19 cellular contexts compared by ENCODE assay signal in the genomic region with DNA sequence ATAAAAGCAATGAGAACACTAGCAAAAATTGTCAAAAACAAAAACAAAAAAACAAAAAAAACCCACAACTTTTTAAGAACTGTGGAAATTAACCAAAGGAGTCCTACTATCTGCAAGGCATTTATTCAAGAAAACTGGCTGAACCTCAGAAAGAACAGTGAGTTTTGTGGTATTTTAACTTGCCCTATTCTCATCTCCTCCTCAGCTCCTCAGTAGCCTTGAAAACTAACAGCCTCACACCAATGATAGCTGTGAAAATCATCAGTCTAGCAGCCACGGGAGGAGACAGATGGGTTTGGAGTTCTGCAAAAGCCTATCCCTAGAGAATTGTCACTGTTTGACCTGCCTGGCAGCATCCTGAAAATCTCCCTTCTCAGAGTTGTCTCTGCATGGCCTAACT. TPM values are rescaled to one million over a fixed set of nuclear protein-coding genes. Genes with fewer than 3 reads are reported as not detected.
DNase-seq lines count a peak whose midpoint lies in the region; ATAC-seq, FAIRE-seq and TF ChIP-seq lines count a peak whose summit lies in the region.
"Had no signal": no experiment of that assay in that cellular context is flagged by ENCODE, and none has a peak within 500 bp of the region (broad histone marks: within the 10 kb centered on the region; RNA-seq: fewer than 3 reads in every experiment).

No MANE protein-coding gene starts in this region.

- no peak overlapping the region for H3K4me3 Mint-ChIP-seq in H9
- no peak overlapping the region for H3K4me3 Mint-ChIP-seq in stimulated activated effector memory CD8-positive, alpha-beta T cell treated with anti-CD3 and anti-CD28 coated beads, Interleukin-12 subunit alpha, Interleukin-12 subunit beta, amount 100 ng/mL, for 72 hours
- H3K4me3 Mint-ChIP-seq: CD4-positive, alpha-beta memory T cell had no signal

- no peaks in the 10 kb centered on the region for H4K20me1 ChIP-seq in H9 (ENCODE audit: control insufficient read depth, insufficient read depth, insufficient read length)
- H4K20me1 ChIP-seq in H1 (replicated peaks in 1 of 2; ENCODE audit: control insufficient read depth in 1 of 2, insufficient read depth in 2 of 2, low read length in 2 of 2): no peaks in the 10 kb centered on the region

- no peaks in the 10 kb centered on the region for H3K27me3 ChIP-seq in H9 (ENCODE audit: insufficient read depth, low read length)
- no peaks in the 10 kb centered on the region for H3K27me3 ChIP-seq in HUES6 (ENCODE audit: control insufficient read depth, insufficient read depth, low read length)
- H3K27me3 ChIP-seq in H1 (replicated peaks in 1 of 4; ENCODE audit: control insufficient read depth in 3 of 4, extremely low read depth in 1 of 4, insufficient read depth in 3 of 4, low read length in 3 of 4): 0 out of 7 replicates have a peak, but pooled peaks cover 0 to 2% (median 0%) of the 10 kb centered on the region in 4 experiments
- no peaks in the 10 kb centered on the region for H3K27me3 ChIP-seq in trophoblast cell (ENCODE audit: insufficient read depth, low read length)
- no peaks in the 10 kb centered on the region for H3K27me3 ChIP-seq in gastrocnemius medialis
- H3K27me3 ChIP-seq: BE2C had no signal

- intact Hi-C loops in gastrocnemius medialis (cut with DNase I; ENCODE audit: low total_unique reads): no loop called here

- peak overlapping the region; percentile 78 for H3K27ac ChIP-seq in H9 (ENCODE audit: insufficient read length, low read depth, low read length)
- H3K27ac ChIP-seq in HUES6 (ENCODE audit: low read depth, low read length): peak overlapping the region; percentile 57
- no peak overlapping the region; the same call in 1 of the 2 replicates for H3K27ac ChIP-seq in H1 (ENCODE audit: low read depth, low read length)
- no peak overlapping the region for H3K27ac ChIP-seq in trophoblast cell (ENCODE audit: low read depth, low read length)
- H3K27ac ChIP-seq in gastrocnemius medialis: no peak overlapping the region
- H3K27ac ChIP-seq: A549, C4-2B, KMS-11 had no signal

- peaks cover 12 to 27% (median 23%) of the 10 kb centered on the region in 3 experiments for H3K36me3 Mint-ChIP-seq in H9 (ENCODE audit: insufficient read depth in 1 of 3, low read depth in 3 of 3)
- no peaks in the 10 kb centered on the region for H3K36me3 Mint-ChIP-seq in stimulated activated effector memory CD8-positive, alpha-beta T cell treated with anti-CD3 and anti-CD28 coated beads, Interleukin-12 subunit alpha, Interleukin-12 subunit beta, amount 100 ng/mL, for 72 hours

- no peak overlapping the region for H4K12ac ChIP-seq in trophoblast cell (ENCODE audit: low read depth, low read length)

- H3K27ac Mint-ChIP-seq in H9: peak overlapping the region in 1 of 3 experiments; percentile 88; a peak in 3 of 7 replicates
- H3K27ac Mint-ChIP-seq in stimulated activated effector memory CD8-positive, alpha-beta T cell treated with anti-CD3 and anti-CD28 coated beads, Interleukin-12 subunit alpha, Interleukin-12 subunit beta, amount 100 ng/mL, for 72 hours: no peak overlapping the region
- H3K27ac Mint-ChIP-seq: CD4-positive, alpha-beta memory T cell had no signal

- no peak overlapping the region for H4K8ac ChIP-seq in H9 (replicated peaks; ENCODE audit: insufficient read length, low read depth, low read length)
- H4K8ac ChIP-seq in H1 (ENCODE audit: extremely low read depth, insufficient read depth, low read length): no peak overlapping the region
- H4K8ac ChIP-seq in trophoblast cell (ENCODE audit: low read depth, low read length): no peak overlapping the region

- FAIRE-seq in H1 (lab: Jason Lieb, UNC): no peak
- FAIRE-seq: A549, D721Med, HepG2 had no signal

- no peak for TF ChIP-seq RAD21 in H1 (IDR thresholded peaks at IDR 0.05 in 1 of 2, conservative IDR thresholded peaks at IDR 0.05 in 1 of 2; ENCODE audit: low read depth in 2 of 2, low read length in 2 of 2)

- no peak overlapping the region for H3K4ac ChIP-seq in H9 (ENCODE audit: low read depth, low read length)
- no peak overlapping the region for H3K4ac ChIP-seq in H1 (replicated peaks; ENCODE audit: insufficient read length, low read depth, low read length)
- no peak overlapping the region for H3K4ac ChIP-seq in trophoblast cell (ENCODE audit: low read depth, low read length)

- H4K5ac ChIP-seq in H9 (ENCODE audit: insufficient read length, low read depth, low read length) (no peak overlapping the region), H1 (ENCODE audit: insufficient read length, low read depth, low read length) (no peak overlapping the region)

- H3K4me3 ChIP-seq in HUES6 (ENCODE audit: low read depth, low read length) (no peak overlapping the region), H1 (ENCODE audit: extremely low read depth in 1 of 4, insufficient read depth in 2 of 4, low read depth in 3 of 4, low read length in 4 of 4) (no peak overlapping the region; a peak in 1 of 8 replicates), trophoblast cell (ENCODE audit: low read depth, low read length) (no peak overlapping the region), gastrocnemius medialis (no peak overlapping the region)
- H3K4me3 ChIP-seq: A549 had no signal

- H3K79me2 ChIP-seq in H9 (ENCODE audit: insufficient read depth, low read length) (no peaks in the 10 kb centered on the region), H1 (ENCODE audit: control insufficient read depth in 1 of 2, insufficient read depth in 2 of 2, low read length in 2 of 2) (no peaks in the 10 kb centered on the region), trophoblast cell (ENCODE audit: control insufficient read depth, insufficient read depth, low read length, poor library complexity) (no peaks in the 10 kb centered on the region)

- no CpG with 5 or more reads among the region's 1 CpG for whole genome bisulfite sequencing in H9 (ENCODE audit: extremely low coverage, insufficient read length, low lambda C conversion rate)
- WGBS in H1 (ENCODE audit: extremely low coverage in 1 of 2, insufficient coverage in 1 of 2, insufficient read length in 1 of 2, insufficient replicate concordance in 2 of 2, low coverage in 1 of 2, low lambda C conversion rate in 2 of 2, missing lambda C conversion rate in 1 of 2), 2 experiments: 100% methylated on average over 1 of the region's 1 CpG; no CpG with 5 or more reads in 1 of the 2 experiments
- WGBS in trophoblast cell (ENCODE audit: extremely low coverage, insufficient coverage, insufficient read length): no CpG with 5 or more reads among the region's 1 CpG

- no peak overlapping the region for H3K14ac ChIP-seq in H9 (ENCODE audit: insufficient read depth, low read length)
- H3K14ac ChIP-seq in H1 (ENCODE audit: insufficient read length): no peak overlapping the region
- H3K14ac ChIP-seq in trophoblast cell (ENCODE audit: low read length): no peak overlapping the region

- H3K4me2 ChIP-seq in H9 (ENCODE audit: insufficient read depth, insufficient read length, low read length) (no peak overlapping the region), H1 (ENCODE audit: insufficient read depth in 1 of 2, low read depth in 2 of 2, low read length in 2 of 2) (peak overlapping the region in 1 of 2 experiments; percentile 3; a peak in 1 of 4 replicates), trophoblast cell (ENCODE audit: low read length) (no peak overlapping the region)
- H3K4me2 ChIP-seq: A549, KMS-11 had no signal

- ATAC-seq in stimulated activated effector memory CD8-positive, alpha-beta T cell treated with anti-CD3 and anti-CD28 coated beads, Interleukin-12 subunit alpha, Interleukin-12 subunit beta, amount 100 ng/mL, for 72 hours: no peak
- ATAC-seq in gastrocnemius medialis: no peak
- ATAC-seq: A549 had no signal

- H3K9me3 Mint-ChIP-seq in H9: peaks cover 27 to 28% of the 10 kb centered on the region in 2 experiments
- peaks cover 21% of the 10 kb centered on the region for H3K9me3 Mint-ChIP-seq in stimulated activated effector memory CD8-positive, alpha-beta T cell treated with anti-CD3 and anti-CD28 coated beads, Interleukin-12 subunit alpha, Interleukin-12 subunit beta, amount 100 ng/mL, for 72 hours

- H2AK5ac ChIP-seq in H9 (ENCODE audit: insufficient read length, low read length) (no peak overlapping the region), H1 (ENCODE audit: low read depth, low read length) (no peak overlapping the region), trophoblast cell (ENCODE audit: low read length) (no peak overlapping the region)

- no peak overlapping the region for H2AFZ ChIP-seq in H9 (ENCODE audit: low read length)
- H2AFZ ChIP-seq in H1 (ENCODE audit: low read length): no peak overlapping the region
- H2AFZ ChIP-seq in trophoblast cell (ENCODE audit: insufficient read depth, low read length, poor library complexity): no peak overlapping the region

- peak overlapping the region; percentile 69 for H2BK5ac ChIP-seq in H9 (ENCODE audit: insufficient read length, low read length)
- peak overlapping the region; percentile 86; the same call in 1 of the 2 replicates for H2BK5ac ChIP-seq in H1 (ENCODE audit: low read depth, low read length)
- no peak overlapping the region for H2BK5ac ChIP-seq in trophoblast cell (ENCODE audit: low read depth, low read length, poor library complexity)

- H3K23me2 ChIP-seq in H9 (ENCODE audit: insufficient read length, low read depth, low read length, poor library complexity, severe bottlenecking) (no peaks in the 10 kb centered on the region), H1 (ENCODE audit: low read depth, low read length) (peaks cover 4% of the 10 kb centered on the region; the same call in 1 of the 2 replicates)

- no peak for TF ChIP-seq EP300 in H1 (IDR thresholded peaks at IDR 0.05; ENCODE audit: borderline replicate concordance in 1 of 2, low read depth in 2 of 2, low read length in 2 of 2)

- H2BK15ac ChIP-seq in H9 (ENCODE audit: low read depth, low read length) (no peak overlapping the region), H1 (ENCODE audit: low read length) (no peak overlapping the region)

- H2BK20ac ChIP-seq in H9 (ENCODE audit: low read depth, low read length, poor library complexity, severe bottlenecking): no peak overlapping the region
- H2BK20ac ChIP-seq in H1 (ENCODE audit: low read length): peak overlapping the region; percentile 62; the same call in 1 of the 2 replicates

- H2BK120ac ChIP-seq in H9 (ENCODE audit: low read depth, low read length, poor library complexity, severe bottlenecking) (peak overlapping the region; percentile 11), H1 (replicated peaks; ENCODE audit: low read depth, low read length) (peak overlapping the region; percentile 6), trophoblast cell (ENCODE audit: insufficient read depth, low read length, poor library complexity) (no peak overlapping the region)

- H3K4me1 Mint-ChIP-seq in H9: peaks cover 15 to 25% of the 10 kb centered on the region in 2 experiments
- H3K4me1 Mint-ChIP-seq in stimulated activated effector memory CD8-positive, alpha-beta T cell treated with anti-CD3 and anti-CD28 coated beads, Interleukin-12 subunit alpha, Interleukin-12 subunit beta, amount 100 ng/mL, for 72 hours: no peaks in the 10 kb centered on the region
- H3K4me1 Mint-ChIP-seq: CD4-positive, alpha-beta memory T cell had no signal

- H3K56ac ChIP-seq in H9 (ENCODE audit: insufficient read length, low read depth, low read length) (no peak overlapping the region), H1 (replicated peaks; ENCODE audit: insufficient read length, low read depth, low read length) (no peak overlapping the region)

- H3K9ac ChIP-seq in H9 (ENCODE audit: extremely low read depth, insufficient read length, low read length) (no peak overlapping the region), HUES6 (ENCODE audit: low read length) (no peak overlapping the region), H1 (replicated peaks in 1 of 4; ENCODE audit: extremely low read depth in 1 of 4, low read depth in 3 of 4, low read length in 3 of 4) (no peak overlapping the region), trophoblast cell (ENCODE audit: low read length) (no peak overlapping the region)
- H3K9ac ChIP-seq: KMS-11 had no signal

- CTCF ChIA-PET in H1 (lab: Charles Lee; ENCODE audit: partially characterized antibody): interaction anchor here (0.8 to 1.5 kb wide), 4 partner anchors 10 to 1046 kb away, joined by 3 to 5 read pairs (median 3); no protein-coding TSS in a partner anchor

- H2BK12ac ChIP-seq in H9 (ENCODE audit: insufficient read length, low read depth, low read length): no peak overlapping the region
- peak overlapping the region; percentile 97; the same call in 1 of the 2 replicates for H2BK12ac ChIP-seq in H1 (ENCODE audit: low read depth, low read length)
- no peak overlapping the region for H2BK12ac ChIP-seq in trophoblast cell (ENCODE audit: low read length)

- no peak for DNase-seq in H9
- no peak for DNase-seq in H1 (ENCODE audit: low read depth in 1 of 2, low spot score in 2 of 2)
- no peak for DNase-seq in trophoblast cell
- DNase-seq in SKM-1 treated with dmso at 0.1 percent for 144 hours (lab: John Stamatoyannopoulos, UW; ENCODE audit: unreplicated experiment): no peak
- DNase-seq in stimulated activated effector memory CD8-positive, alpha-beta T cell treated with anti-CD3 and anti-CD28 coated beads, Interleukin-12 subunit alpha, Interleukin-12 subunit beta, amount 100 ng/mL, for 72 hours (ENCODE audit: low spot score in 2 of 2): no peak
- DNase-seq in gastrocnemius medialis: no peak
- DNase-seq: BE2C; CD4-positive, alpha-beta memory T cell; DMS53; GF-D8; GOT3; HCEC 1CT had no signal

- H3K4me1 ChIP-seq in H9 (ENCODE audit: insufficient read depth, low read length) (peaks cover 15% of the 10 kb centered on the region), HUES6 (ENCODE audit: control insufficient read depth, insufficient read depth, low read length) (peaks cover 23% of the 10 kb centered on the region), H1 (replicated peaks in 1 of 4; ENCODE audit: control insufficient read depth in 3 of 4, insufficient read depth in 4 of 4, low read length in 3 of 4) (peaks cover 4 to 12% (median 8%) of the 10 kb centered on the region in 4 experiments), trophoblast cell (ENCODE audit: control insufficient read depth in 1 of 2, insufficient read depth in 2 of 2, low read length in 2 of 2) (peaks cover 6 to 9% of the 10 kb centered on the region in 2 experiments), gastrocnemius medialis (no peaks in the 10 kb centered on the region)
- H3K4me1 ChIP-seq: A549, BE2C had no signal

- no peak for TF ChIP-seq CTCF in H9 (conservative IDR thresholded peaks at IDR 0.05)
- TF ChIP-seq CTCF in H1 (IDR thresholded peaks at IDR 0.05; ENCODE audit: control extremely low read depth in 1 of 3, insufficient read depth in 1 of 3, low read depth in 1 of 3, low read length in 3 of 3): no peak
- TF ChIP-seq CTCF in gastrocnemius medialis (IDR thresholded peaks at IDR 0.05 in 4 of 5, conservative IDR thresholded peaks at IDR 0.05 in 1 of 5): no peak

- H3K9me3 ChIP-seq in H9 (ENCODE audit: control insufficient read depth, low read depth, low read length) (no peaks in the 10 kb centered on the region), HUES6 (ENCODE audit: control insufficient read depth, insufficient read depth, low read depth, low read length) (peaks cover 24% of the 10 kb centered on the region), H1 (ENCODE audit: insufficient read depth in 2 of 2, low read depth in 1 of 2, low read length in 1 of 2) (peaks cover 12 to 23% of the 10 kb centered on the region in 2 experiments; a peak in 3 of 4 replicates), trophoblast cell (ENCODE audit: insufficient read depth, low read depth, low read length) (peaks cover 5% of the 10 kb centered on the region), gastrocnemius medialis (no peaks in the 10 kb centered on the region)
- H3K9me3 ChIP-seq: BE2C had no signal

- in situ Hi-C loops in gastrocnemius medialis (cut with MboI; ENCODE audit: low sequenced_read_pairs in 4 of 4): no loop called here

- H3K36me3 ChIP-seq in HUES6 (ENCODE audit: control insufficient read depth, insufficient read depth, low read length) (no peaks in the 10 kb centered on the region; the same call in 1 of the 2 replicates), H1 (ENCODE audit: control insufficient read depth in 2 of 4, insufficient read depth in 4 of 4, low read length in 3 of 4) (no peaks in the 10 kb centered on the region), trophoblast cell (ENCODE audit: control insufficient read depth in 1 of 2, insufficient read depth in 2 of 2, low read length in 2 of 2) (no peaks in the 10 kb centered on the region), gastrocnemius medialis (no peaks in the 10 kb centered on the region)
- H3K36me3 ChIP-seq: BE2C had no signal

- H3K23ac ChIP-seq in H9 (ENCODE audit: insufficient read length, low read depth, low read length) (no peak overlapping the region), H1 (ENCODE audit: insufficient read length) (no peak overlapping the region), trophoblast cell (ENCODE audit: low read length) (no peak overlapping the region)

- H3K18ac ChIP-seq in H9 (ENCODE audit: insufficient read length, low read depth, low read length) (peak overlapping the region; percentile 56), H1 (ENCODE audit: extremely low read depth, low read length) (no peak overlapping the region), trophoblast cell (ENCODE audit: low read length) (no peak overlapping the region)

- H3T11ph ChIP-seq in H9 (ENCODE audit: low read length): no peak overlapping the region

- TF ChIP-seq POLR2A in H1 (IDR thresholded peaks at IDR 0.05; ENCODE audit: control extremely low read depth in 1 of 2, low read depth in 2 of 2, low read length in 2 of 2) (no peak), gastrocnemius medialis (IDR thresholded peaks at IDR 0.05) (no peak)

- H3K79me1 ChIP-seq in H9 (ENCODE audit: insufficient read depth, low read depth, low read length, poor library complexity, severe bottlenecking) (no peaks in the 10 kb centered on the region), H1 (ENCODE audit: low read depth, low read length) (no peaks in the 10 kb centered on the region), trophoblast cell (ENCODE audit: low read length) (no peaks in the 10 kb centered on the region)

- no peak overlapping the region for H4K91ac ChIP-seq in H9 (ENCODE audit: insufficient read length, low read depth, low read length)
- no peak overlapping the region for H4K91ac ChIP-seq in H1 (replicated peaks; ENCODE audit: insufficient read length, low read length)
- H4K91ac ChIP-seq in trophoblast cell (ENCODE audit: low read depth, low read length): peak overlapping the region; percentile 22

- POLR2A ChIA-PET in H1 (lab: Charles Lee; ENCODE audit: partially characterized antibody): interaction anchor here (0.9 to 1.4 kb wide), 2 partner anchors 11 to 20 kb away, joined by 3 read pairs; partner anchors contain the start of gene DNER

- H3K27me3 Mint-ChIP-seq in H9 (ENCODE audit: low read depth): peaks cover 2% of the 10 kb centered on the region; the same call in 1 of the 2 replicates

RNA-seq across cellular contexts. Expression of gene DNER, which starts 20.1 kb away (rescaled TPM):
- total RNA-seq in H9 (2021) (1.0 and 1.1 TPM in 2 replicates), gastrocnemius medialis (1 to 10 TPM in 2 of 4 donors, under 1 TPM in 2; 0.41 to 2.6 (median 1.2) TPM)
- 14.6 and 16.3 TPM in 2 replicates for total RNA-seq in H1 (2021; fragmentation: NEBNext Ultra II Directional; extraction: Animal tissue kit (Norgen Biotek cat#: 25700))
- polyA plus RNA-seq in H1 (2011; rRNA removed): 6.8 and 7.7 TPM in 2 replicates
- 6.6 TPM for polyA plus RNA-seq in H1 (2011; cell fraction: cytosol; rRNA removed)
- polyA plus RNA-seq in H1 (2011; cell fraction: nucleus; rRNA removed): 10.0 TPM
- 8.5 to 10.0 TPM (median 9.2 TPM) in 4 replicates for polyA plus RNA-seq in H1 (2012, experiment 1 of 2)
- 4.5 TPM for polyA plus RNA-seq in H1 (2012, experiment 2 of 2)
- 11.9 TPM for polyA plus RNA-seq in H1 (2013, experiment 1 of 2)
- polyA plus RNA-seq in H1 (2013, experiment 2 of 2): 12.6 TPM
- polyA minus RNA-seq in H1 (2011; rRNA and poly(A)+ RNA removed): 9.4 and 13.4 TPM in 2 replicates
- polyA minus RNA-seq in H1 (2011; cell fraction: cytosol; rRNA and poly(A)+ RNA removed): 7.3 TPM
- 7.0 TPM for polyA minus RNA-seq in H1 (2011; cell fraction: nucleus; rRNA and poly(A)+ RNA removed)
- polyA plus RNA-seq in trophoblast cell (2013): 0.11 and 0.15 TPM in 2 replicates
- total RNA-seq: CD4-positive, alpha-beta memory T cell; HepG2 had no signal
- polyA plus RNA-seq: AG04450; CD4-positive, alpha-beta memory T cell; HepG2 had no signal

Comparison
In these comparisons a context has a peak if more than half of its experiments do, and no peak if none do; other contexts are left out.
1. H3K27ac ChIP-seq: peak in H9 (single experiment) and HUES6 (single experiment); none in H1 (single experiment), trophoblast cell (single experiment) and gastrocnemius medialis (0 of 4).